Comparison of ENCODE assay signal across 10 cellular contexts in the genomic region with DNA sequence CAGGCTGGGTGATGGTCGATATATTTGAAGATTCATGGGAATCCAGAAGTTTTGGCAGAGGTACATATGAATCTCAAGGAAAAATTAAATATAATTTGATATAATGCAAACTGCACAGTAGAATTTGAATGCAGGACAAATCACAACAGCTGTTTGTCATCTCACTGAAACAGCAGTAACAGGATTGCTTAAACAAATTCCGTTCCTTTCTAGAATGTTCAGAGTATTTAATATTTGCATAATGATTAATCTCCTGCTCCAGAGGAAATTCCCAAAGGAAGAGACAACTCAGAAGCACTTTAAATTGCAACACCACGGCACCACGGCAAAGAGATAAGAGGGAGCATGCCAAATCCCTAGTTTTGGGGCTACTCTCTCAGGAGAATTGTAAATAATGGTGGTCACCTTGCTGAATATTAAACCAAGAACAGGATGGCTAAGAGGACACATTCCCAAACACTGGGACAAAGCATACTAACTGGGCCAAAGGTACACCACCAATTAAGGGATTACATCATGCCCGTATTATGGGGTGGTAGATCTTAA.
DNase-seq lines count a peak whose midpoint lies in the region; ATAC-seq, FAIRE-seq and TF ChIP-seq lines count a peak whose summit lies in the region.
"Had no signal": no experiment of that assay in that cellular context is flagged by ENCODE, and none has a peak within 500 bp of the region (broad histone marks: within the 10 kb centered on the region; RNA-seq: fewer than 3 reads in every experiment).

No MANE protein-coding gene starts in this region.

- H3F3A ChIP-seq in DOHH2 (ENCODE audit: control insufficient read depth, insufficient read depth) = no peaks in the 10 kb centered on the region

- H3K9me2 ChIP-seq in DOHH2 (replicated peaks; ENCODE audit: control insufficient read depth, low read length) = no peaks in the 10 kb centered on the region

- no peaks in the 10 kb centered on the region for H3K9me3 ChIP-seq in DOHH2 (ENCODE audit: control insufficient read depth, insufficient read depth, low read length)

- H3K9me3 Mint-ChIP-seq in WTC11 = peaks cover 4% of the 10 kb centered on the region

- peak overlapping the region; percentile 44 for H3K4me3 ChIP-seq in DOHH2 (ENCODE audit: low read length)

- peak overlapping the region; percentile 64 for H3K4me2 ChIP-seq in DOHH2 (ENCODE audit: low read length)

- 0 out of 2 replicates have a peak overlapping the region, but pooled peaks have one; percentile 7 for H3K27ac Mint-ChIP-seq in WTC11

- DNase-seq in WTC11 (ENCODE audit: low spot score) (no peak), left cardiac atrium (no peak), sciatic nerve (ENCODE audit: low spot score) (no peak), GM10266 (ENCODE audit: extremely low spot score) (no peak), H54 (ENCODE audit: insufficient read length, low spot score) (no peak), DMS79 treated with DMSO at 0.1 percent for 48 hours (lab: John Stamatoyannopoulos, UW) (no peak)
- DNase-seq in stimulated activated CD4-positive, alpha-beta T cell treated with anti-CD3 and anti-CD28 coated beads, Interleukin-15, amount 100 ng/mL, for 24 hours = no peak
- DNase-seq: activated T-cell treated with anti-CD3 and anti-CD28 coated beads for 4 hours, NCI-H1930 had no signal

- H3K79me2 ChIP-seq in DOHH2 (ENCODE audit: control insufficient read depth, low read length) = no peaks in the 10 kb centered on the region

- H3K4me1 Mint-ChIP-seq in WTC11 = peaks cover 45% of the 10 kb centered on the region

- no peaks in the 10 kb centered on the region for H3K36me3 Mint-ChIP-seq in WTC11

- intact Hi-C loops in left cardiac atrium (cut with DNase I) = loop anchor here in 1 of 2 donors (5.0 kb wide), 1 partner anchor 68 kb away; the partner anchor contains the start of gene MAP4K3
- intact Hi-C loops in sciatic nerve (cut with DNase I) = no loop called here

- ATAC-seq in WTC11 (no peak), left cardiac atrium (peak; percentile 41 to 58), sciatic nerve (peak; percentile 37)

- no peak for TF ChIP-seq POLR2A in H54 (IDR thresholded peaks at IDR 0.05; ENCODE audit: low read depth, low read length)

- FAIRE-seq in H54 (lab: Jason Lieb, UNC) = no peak

- H3K27me3 Mint-ChIP-seq in WTC11 (ENCODE audit: low read depth) = no peaks in the 10 kb centered on the region

- H4K20me1 ChIP-seq in DOHH2 (ENCODE audit: control insufficient read depth, insufficient read depth, low read depth, low read length) = no peaks in the 10 kb centered on the region

- H3K4me1 ChIP-seq in DOHH2 (ENCODE audit: control insufficient read depth, low read length) = peaks cover 32% of the 10 kb centered on the region

- POLR2A ChIA-PET in WTC11 (lab: Charles Lee) = no interaction called here

- no peak overlapping the region for H3K4me3 Mint-ChIP-seq in WTC11

- CTCF ChIA-PET in WTC11 (lab: Charles Lee) = no interaction called here

- peaks cover 2% of the 10 kb centered on the region; the same call in 1 of the 2 replicates for H3K27me3 ChIP-seq in DOHH2 (ENCODE audit: control insufficient read depth, low read length)

- no peak overlapping the region for H3K27ac ChIP-seq in DOHH2 (ENCODE audit: low read depth, low read length)

- no peaks in the 10 kb centered on the region for H3K36me3 ChIP-seq in DOHH2 (ENCODE audit: control insufficient read depth, low read length)

- no peak for TF ChIP-seq CTCF in DOHH2 (IDR thresholded peaks at IDR 0.05; ENCODE audit: low read depth, low read length, poor library complexity, severe bottlenecking)
- no peak for TF ChIP-seq CTCF in WTC11 (IDR thresholded peaks at IDR 0.05)
- no peak for TF ChIP-seq CTCF in GM10266 (IDR thresholded peaks at IDR 0.05; ENCODE audit: control insufficient read depth, insufficient read depth, low read depth, missing control alignments)

TF ChIP-seq in WTC11, 78 proteins besides CTCF, POLR2A, EP300 and RAD21:
- TF ChIP-seq HMGA2 (CRISPR knock-in tag; IDR thresholded peaks at IDR 0.05) (no peak), GABPB1 (CRISPR knock-in tag; IDR thresholded peaks at IDR 0.05) (peak; percentile 80)
